Comparison of ENCODE assay signal across 8 cellular contexts in the genomic region with DNA sequence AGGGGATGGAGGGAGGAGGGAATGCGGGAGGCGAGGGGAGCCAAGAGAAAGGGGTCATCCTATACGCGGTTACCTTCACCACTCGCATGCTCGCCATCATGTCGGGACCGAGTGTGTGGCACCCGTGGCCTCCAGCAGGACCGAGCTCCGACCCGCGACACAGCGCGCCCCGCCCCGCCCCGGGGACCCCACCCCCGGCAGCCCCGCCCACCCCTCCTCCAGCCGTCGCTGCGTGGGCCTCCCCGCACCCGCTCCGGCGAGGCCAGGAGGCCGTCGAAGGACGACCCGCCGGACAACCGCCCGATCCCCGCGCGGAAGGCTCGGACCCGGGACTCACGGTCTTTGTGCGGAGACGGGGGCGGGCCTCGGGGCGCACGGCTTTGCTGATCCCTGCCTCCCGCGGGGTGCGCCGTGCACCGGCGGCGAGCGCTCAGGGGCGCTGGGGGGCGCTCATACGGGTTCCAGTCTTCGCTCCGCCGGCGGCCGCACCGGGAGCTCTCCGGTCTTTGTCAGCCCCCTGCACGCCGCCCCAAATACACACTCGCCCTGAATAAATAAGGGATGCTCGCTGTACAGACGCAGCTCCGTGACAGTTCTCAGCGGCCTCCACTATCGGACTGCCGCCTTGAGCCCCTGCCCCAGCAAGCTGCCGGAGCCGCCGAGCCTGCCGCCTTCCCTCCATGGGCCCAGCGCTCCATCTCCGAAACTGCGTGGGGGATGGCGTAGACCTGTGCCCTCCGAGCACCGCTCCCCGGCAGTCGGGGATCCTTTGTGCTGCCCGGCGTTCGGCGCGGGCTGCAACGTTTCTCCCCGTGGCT. TPM values are rescaled to one million over a fixed set of nuclear protein-coding genes. Genes with fewer than 3 reads are reported as not detected.
DNase-seq lines count a peak whose midpoint lies in the region; TF ChIP-seq lines count a peak whose summit lies in the region.

A gene (minus strand): TSS at position 161 of the 818 bp plus-strand sequence. CDS start 61 bp downstream, at position 100.

- H3K9ac ChIP-seq in H9 (ENCODE audit: extremely low read depth, insufficient read length, low read length) = peak within 1 kb of the TSS; percentile 82
- peak within 1 kb of the TSS; percentile 47 for H3K9ac ChIP-seq in mammary epithelial cell (ENCODE audit: insufficient read depth, low read length)
- H3K9ac ChIP-seq in smooth muscle cell (ENCODE audit: low read depth) = peak within 1 kb of the TSS; percentile 42

- H2AK5ac ChIP-seq in H9 (ENCODE audit: insufficient read length, low read length) = no peak within 1 kb of the TSS

- H3T11ph ChIP-seq in H9 (ENCODE audit: low read length) = no peak within 1 kb of the TSS

- no peak within 1 kb of the TSS for H2BK12ac ChIP-seq in H9 (ENCODE audit: insufficient read length, low read depth, low read length)

- H4K5ac ChIP-seq in H9 (ENCODE audit: insufficient read length, low read depth, low read length) = no peak within 1 kb of the TSS

- H3K9me3 ChIP-seq in H9 (ENCODE audit: control insufficient read depth, low read depth, low read length) (no peaks in the 10 kb centered on the region), WERI-Rb-1 (ENCODE audit: severe bottlenecking) (no peaks in the 10 kb centered on the region), mammary epithelial cell (replicated peaks; ENCODE audit: insufficient read depth, low read length) (no peaks in the 10 kb centered on the region), smooth muscle cell (replicated peaks; ENCODE audit: low read depth) (no peaks in the 10 kb centered on the region)

- H3F3A ChIP-seq in smooth muscle cell (ENCODE audit: low read depth) = peaks cover 4% of the 10 kb centered on the region

- no peaks in the 10 kb centered on the region; the same call in 1 of the 2 replicates for H3K4me1 ChIP-seq in H9 (ENCODE audit: insufficient read depth, low read length)
- peaks cover 27% of the 10 kb centered on the region for H3K4me1 ChIP-seq in mammary epithelial cell (ENCODE audit: insufficient read depth, low read length)
- peaks cover 9% of the 10 kb centered on the region for H3K4me1 ChIP-seq in smooth muscle cell (ENCODE audit: low read depth)

- H3K36me3 Mint-ChIP-seq in H9 (ENCODE audit: insufficient read depth in 1 of 3, low read depth in 3 of 3) = no peaks in the 10 kb centered on the region; a peak in 1 of 7 replicates

- H3K4me3 ChIP-seq in WERI-Rb-1 (ENCODE audit: low read depth, low read length) = peak within 1 kb of the TSS; percentile 71
- H3K4me3 ChIP-seq in mammary epithelial cell (replicated peaks in 1 of 3; ENCODE audit: insufficient read depth in 1 of 3, low read depth in 2 of 3, low read length in 3 of 3) = peak within 1 kb of the TSS; percentile 77 to 96 (median 90)
- H3K4me3 ChIP-seq in smooth muscle cell = peak within 1 kb of the TSS; percentile 81

- intact Hi-C loops in mammary epithelial cell (cut with micrococcal nuclease) = loop anchor here (1.0 to 10.0 kb wide), 8 partner anchors 37 to 945 kb away; a partner anchor contains a TSS

- dilution Hi-C loops in mammary epithelial cell (cut with HindIII; ENCODE audit: low sequenced_read_pairs) = no loop called here

- in situ Hi-C loops in mammary epithelial cell (cut with MboI; ENCODE audit: low sequenced_read_pairs in 2 of 2) = loop anchor here in 1 of 2 donors (5.0 kb wide), 1 partner anchor 75 kb away; no protein-coding TSS in a partner anchor

- H2BK5ac ChIP-seq in H9 (ENCODE audit: insufficient read length, low read length) = no peak within 1 kb of the TSS

- H2BK15ac ChIP-seq in H9 (ENCODE audit: low read depth, low read length) = no peak within 1 kb of the TSS

- DNase-seq in H9 (peak; percentile 53), M059J (ENCODE audit: low read depth) (peak; percentile 80), WERI-Rb-1 (peak; percentile 69), mammary epithelial cell (no peak), iPS-NIHi7 (ENCODE audit: extremely low spot score) (peak; percentile 89), smooth muscle cell (lab: John Stamatoyannopoulos, UW; ENCODE audit: unreplicated experiment) (peak; percentile 46), MV-4-11 (lab: John Stamatoyannopoulos, UW) (no peak)

- peaks cover 15% of the 10 kb centered on the region for H3K27me3 Mint-ChIP-seq in H9 (ENCODE audit: low read depth)

- no peak within 1 kb of the TSS for H3K56ac ChIP-seq in H9 (ENCODE audit: insufficient read length, low read depth, low read length)

- TF ChIP-seq CTCF in GM12874 (IDR thresholded peaks at IDR 0.05; ENCODE audit: insufficient read depth, low read depth, low read length) = peak; percentile 64
- no peak; the same call in 2 of the 3 replicates for TF ChIP-seq CTCF in H9 (conservative IDR thresholded peaks at IDR 0.05)
- TF ChIP-seq CTCF in WERI-Rb-1 (IDR thresholded peaks at IDR 0.05; ENCODE audit: low read depth, low read length) = peak; percentile 32; the same call in 1 of the 2 replicates
- TF ChIP-seq CTCF in mammary epithelial cell (conservative IDR thresholded peaks at IDR 0.05 in 1 of 2, IDR thresholded peaks at IDR 0.05 in 1 of 2; ENCODE audit: extremely low read depth in 1 of 2, insufficient read depth in 1 of 2, low read depth in 1 of 2, low read length in 2 of 2) = no peak
- no peak for TF ChIP-seq CTCF in smooth muscle cell (IDR thresholded peaks at IDR 0.05; ENCODE audit: borderline replicate concordance, insufficient read depth, poor library complexity, severe bottlenecking)

- H3K36me3 ChIP-seq in WERI-Rb-1 (no peaks in the 10 kb centered on the region), mammary epithelial cell (ENCODE audit: insufficient read depth, low read length) (no peaks in the 10 kb centered on the region), smooth muscle cell (ENCODE audit: low read depth) (no peaks in the 10 kb centered on the region)

- H4K20me1 ChIP-seq in H9 (ENCODE audit: control insufficient read depth, insufficient read depth, insufficient read length) (no peaks in the 10 kb centered on the region), mammary epithelial cell (ENCODE audit: insufficient read depth, low read length) (no peaks in the 10 kb centered on the region), smooth muscle cell (ENCODE audit: low read depth) (no peaks in the 10 kb centered on the region)

- H3K4me3 Mint-ChIP-seq in H9 = peak within 1 kb of the TSS; percentile 86 to 98

- H3K9me3 Mint-ChIP-seq in H9 = no peaks in the 10 kb centered on the region

- H3K27ac ChIP-seq in H9 (ENCODE audit: insufficient read length, low read depth, low read length) (no peak within 1 kb of the TSS), WERI-Rb-1 (no peak within 1 kb of the TSS), mammary epithelial cell (ENCODE audit: insufficient read depth, low read depth, low read length) (peak within 1 kb of the TSS; percentile 44), smooth muscle cell (ENCODE audit: low read depth) (no peak within 1 kb of the TSS)

- H3K23me2 ChIP-seq in H9 (ENCODE audit: insufficient read length, low read depth, low read length, poor library complexity, severe bottlenecking) = peaks cover 8% of the 10 kb centered on the region

- no peak within 1 kb of the TSS for H3K4ac ChIP-seq in H9 (ENCODE audit: low read depth, low read length)

- H3K79me2 ChIP-seq in H9 (ENCODE audit: insufficient read depth, low read length) = no peaks in the 10 kb centered on the region
- no peaks in the 10 kb centered on the region for H3K79me2 ChIP-seq in mammary epithelial cell (ENCODE audit: insufficient read depth, low read length)
- no peaks in the 10 kb centered on the region for H3K79me2 ChIP-seq in smooth muscle cell (ENCODE audit: low read depth)

- H3K18ac ChIP-seq in H9 (ENCODE audit: insufficient read length, low read depth, low read length) = peak within 1 kb of the TSS; percentile 96

- no peak within 1 kb of the TSS for H4K8ac ChIP-seq in H9 (replicated peaks; ENCODE audit: insufficient read length, low read depth, low read length)

- no TSS peak for BruUV-seq in mammary epithelial cell (replicated peaks; lab: Mats Ljungman, UMichigan)

- CTCF ChIA-PET in mammary epithelial cell (lab: Charles Lee; ENCODE audit: low non-redundant PET) = interaction anchor here (0.7 to 3.0 kb wide), 5 partner anchors 69 to 79 kb away, joined by 3 to 36 read pairs (median 8); no protein-coding TSS in a partner anchor

- H3K79me1 ChIP-seq in H9 (ENCODE audit: insufficient read depth, low read depth, low read length, poor library complexity, severe bottlenecking) = no peaks in the 10 kb centered on the region

- WGBS in H9 (ENCODE audit: extremely low coverage, insufficient read length, low lambda C conversion rate) = no CpG with 5 or more reads among the region's 92 CpGs
- WGBS in mammary epithelial cell (ENCODE audit: low coverage, missing lambda C conversion rate) = 0% methylated on average over 6 of the region's 92 CpGs
- under 1% methylated on average over 48 of the region's 92 CpGs for WGBS in smooth muscle cell (ENCODE audit: low lambda C conversion rate)

- peak within 1 kb of the TSS; percentile 82 for H3K4me2 ChIP-seq in H9 (ENCODE audit: insufficient read depth, insufficient read length, low read length)
- peak within 1 kb of the TSS; percentile 97 for H3K4me2 ChIP-seq in mammary epithelial cell (ENCODE audit: insufficient read depth, low read depth, low read length)
- H3K4me2 ChIP-seq in smooth muscle cell = peak within 1 kb of the TSS; percentile 95

- H3K27ac Mint-ChIP-seq in H9 = peak within 1 kb of the TSS; percentile 85 to 93 (median 91)

- no peak within 1 kb of the TSS for H2BK120ac ChIP-seq in H9 (ENCODE audit: low read depth, low read length, poor library complexity, severe bottlenecking)

- peak within 1 kb of the TSS; percentile 98 for H3K14ac ChIP-seq in H9 (ENCODE audit: insufficient read depth, low read length)

- no peak within 1 kb of the TSS for H2BK20ac ChIP-seq in H9 (ENCODE audit: low read depth, low read length, poor library complexity, severe bottlenecking)

- H3K27me3 ChIP-seq in H9 (ENCODE audit: insufficient read depth, low read length) (no peaks in the 10 kb centered on the region; the same call in 1 of the 2 replicates), WERI-Rb-1 (ENCODE audit: insufficient read depth, low read depth, severe bottlenecking) (peaks cover 29% of the 10 kb centered on the region), mammary epithelial cell (ENCODE audit: insufficient read depth, low read length) (no peaks in the 10 kb centered on the region), smooth muscle cell (ENCODE audit: low read depth) (no peaks in the 10 kb centered on the region)

- peaks cover 27 to 30% of the 10 kb centered on the region in 2 experiments for H3K4me1 Mint-ChIP-seq in H9

- H4K91ac ChIP-seq in H9 (ENCODE audit: insufficient read length, low read depth, low read length) = no peak within 1 kb of the TSS

- H2AFZ ChIP-seq in H9 (ENCODE audit: low read length) (no peak within 1 kb of the TSS), mammary epithelial cell (ENCODE audit: low read depth, low read length) (peak within 1 kb of the TSS; percentile 96), smooth muscle cell (ENCODE audit: low read depth) (peak within 1 kb of the TSS; percentile 98)

- no peak within 1 kb of the TSS for H3K23ac ChIP-seq in H9 (ENCODE audit: insufficient read length, low read depth, low read length)

RNA-seq across cellular contexts. Expression of the gene that starts here (rescaled TPM):
- total RNA-seq in H9 (2021) (38.2 and 38.9 TPM in 2 replicates), mammary epithelial cell (10 to 100 TPM; 34.2 to 46.8 TPM), smooth muscle cell (14.4 and 15.1 TPM in 2 replicates)
- 269 and 314 TPM in 2 replicates for total RNA-seq in M059J (2014; rRNA removed; shearing (Covaris generic))
- polyA plus RNA-seq in mammary epithelial cell (51.8 TPM), smooth muscle cell (28.2 and 28.8 TPM in 2 replicates)
- 29.3 TPM for polyA minus RNA-seq in mammary epithelial cell

Comparison
In these comparisons a context has a peak if more than half of its experiments do, and no peak if none do; other contexts are left out.
1. CTCF ChIP-seq: peak in GM12874 (single experiment) and WERI-Rb-1 (single experiment); none in H9 (single experiment), mammary epithelial cell (0 of 2) and smooth muscle cell (single experiment).
2. DNase-seq: peak in H9 (single experiment), M059J (single experiment), WERI-Rb-1 (single experiment), iPS-NIHi7 (single experiment) and smooth muscle cell (single experiment); none in mammary epithelial cell (single experiment) and MV-4-11 (single experiment).
3. Peak in every context shown above with its lines, with median percentiles within 50 percentile points of each other: H3K4me2 ChIP-seq, H3K9ac ChIP-seq and H3K4me3 ChIP-seq.